8 cellular contexts compared by ENCODE assay signal in genomic region chr18:58221060-58221725, GRCh38.
DNase-seq lines count a peak whose midpoint lies in the region; ATAC-seq, FAIRE-seq and TF ChIP-seq lines count a peak whose summit lies in the region.

No MANE protein-coding gene starts in this region.

- H3K27me3 ChIP-seq in SK-N-SH (ENCODE audit: insufficient read depth) (no peaks in the 10 kb centered on the region), K562 (ENCODE audit: control insufficient read depth in 2 of 2, insufficient read depth in 2 of 2, low read length in 2 of 2) (no peaks in the 10 kb centered on the region), keratinocyte (ENCODE audit: control insufficient read depth, extremely low read depth, insufficient read depth, low read length) (no peaks in the 10 kb centered on the region), uterus (no peaks in the 10 kb centered on the region)

- H3K27ac ChIP-seq in SK-N-SH (ENCODE audit: low read depth in 2 of 2, low read length in 1 of 2) (peak overlapping the region in 1 of 2 experiments; percentile 87; a peak in 2 of 4 replicates), K562 (ENCODE audit: extremely low read depth, low read depth, low read length) (peak overlapping the region; percentile 83), keratinocyte (ENCODE audit: control insufficient read depth, insufficient read depth, low read length) (peak overlapping the region; percentile 97), uterus (peak overlapping the region; percentile 50 to 64)

- TF ChIP-seq CTCF in SK-N-SH (IDR thresholded peaks at IDR 0.05) (no peak), K562 (IDR thresholded peaks at IDR 0.05 in 2 of 3, conservative IDR thresholded peaks at IDR 0.05 in 1 of 3; ENCODE audit: insufficient read depth in 2 of 3, low read depth in 1 of 3, low read length in 3 of 3) (no peak), keratinocyte (optimal IDR thresholded peaks at IDR 0.05 in 1 of 3, IDR thresholded peaks at IDR 0.05 in 1 of 3, conservative IDR thresholded peaks at IDR 0.05 in 1 of 3; ENCODE audit: extremely low read depth in 1 of 3, insufficient read depth in 2 of 3, low read length in 3 of 3) (no peak), uterus (IDR thresholded peaks at IDR 0.05) (no peak)

- H3K79me2 ChIP-seq in SK-N-SH (ENCODE audit: insufficient read depth) (no peaks in the 10 kb centered on the region), K562 (ENCODE audit: control insufficient read depth, insufficient read depth, low read length) (peaks cover 40% of the 10 kb centered on the region), keratinocyte (ENCODE audit: control insufficient read depth, insufficient read depth, low read length) (peaks cover 81% of the 10 kb centered on the region)

- H3K4me1 ChIP-seq in SK-N-SH (ENCODE audit: control insufficient read depth in 1 of 2, insufficient read depth in 2 of 2, low read depth in 1 of 2, low read length in 1 of 2) (peaks cover 14 to 40% of the 10 kb centered on the region in 2 experiments), K562 (replicated peaks in 1 of 2; ENCODE audit: control insufficient read depth in 2 of 2, insufficient read depth in 2 of 2, low read length in 2 of 2) (peaks cover 6 to 27% of the 10 kb centered on the region in 2 experiments; a peak in 4 of 5 replicates), keratinocyte (ENCODE audit: control insufficient read depth, extremely low read depth, insufficient read depth, low read length) (peaks cover 54% of the 10 kb centered on the region), uterus (no peaks in the 10 kb centered on the region)

- peak overlapping the region; percentile 43; the same call in 1 of the 2 replicates for H3K9ac ChIP-seq in SK-N-SH
- peak overlapping the region; percentile 73 to 90; a peak in 3 of 4 replicates for H3K9ac ChIP-seq in K562 (ENCODE audit: insufficient read depth in 1 of 2, low read depth in 2 of 2, low read length in 2 of 2)
- peak overlapping the region; percentile 95 for H3K9ac ChIP-seq in keratinocyte (ENCODE audit: control insufficient read depth, extremely low read depth, insufficient read depth, low read length)

- in situ Hi-C loops in K562 (cut with MboI), result no loop called here

- H3K9me1 ChIP-seq in K562 (ENCODE audit: control insufficient read depth, insufficient read depth, low read length) (no peaks in the 10 kb centered on the region), keratinocyte (ENCODE audit: control insufficient read depth, extremely low read depth, insufficient read depth, low read length) (peaks cover 2% of the 10 kb centered on the region)

- H4K20me1 ChIP-seq in SK-N-SH (ENCODE audit: insufficient read depth) (no peaks in the 10 kb centered on the region), K562 (replicated peaks; ENCODE audit: control insufficient read depth, insufficient read depth, low read length) (no peaks in the 10 kb centered on the region), keratinocyte (ENCODE audit: control insufficient read depth, extremely low read depth, insufficient read depth, low read length) (peaks cover 9% of the 10 kb centered on the region)

- H3K4me3 ChIP-seq in SK-N-SH (ENCODE audit: low read depth in 2 of 2, low read length in 1 of 2), result no peak overlapping the region; a peak in 1 of 4 replicates
- peak overlapping the region; percentile 42 for H3K4me3 ChIP-seq in K562
- peak overlapping the region; percentile 69 to 97 (median 87) for H3K4me3 ChIP-seq in keratinocyte (ENCODE audit: control insufficient read depth in 2 of 3, extremely low read depth in 1 of 3, insufficient read depth in 2 of 3, low read depth in 1 of 3, low read length in 3 of 3)
- H3K4me3 ChIP-seq in uterus, result no peak overlapping the region

- no peak for TF ChIP-seq EP300 in SK-N-SH (IDR thresholded peaks at IDR 0.05; ENCODE audit: borderline replicate concordance in 1 of 2, low read depth in 1 of 2, low read length in 1 of 2)
- no peak for TF ChIP-seq EP300 in K562 (IDR thresholded peaks at IDR 0.05; ENCODE audit: low read length)

- peaks cover 16% of the 10 kb centered on the region for H3F3A ChIP-seq in SK-N-SH (replicated peaks; ENCODE audit: insufficient read depth)

- TF ChIP-seq RAD21 in SK-N-SH (IDR thresholded peaks at IDR 0.05; ENCODE audit: low read length) (no peak), K562 (CRISPR knock-in tag; conservative IDR thresholded peaks at IDR 0.05 in 1 of 2, IDR thresholded peaks at IDR 0.05 in 1 of 2) (no peak)

- ATAC-seq in SK-N-SH treated with all-trans-retinoic acid at 6 μM for 48 hours (no peak; the same call in 2 of the 3 replicates), K562 (peak; percentile 89), GM21737 (IDR thresholded peaks at IDR 0.05; ENCODE audit: unreplicated experiment) (no peak), GM19463 (IDR thresholded peaks at IDR 0.05; ENCODE audit: unreplicated experiment) (no peak)

- no peaks in the 10 kb centered on the region for H3K9me3 ChIP-seq in SK-N-SH
- no peaks in the 10 kb centered on the region for H3K9me3 ChIP-seq in K562 (replicated peaks; ENCODE audit: control insufficient read depth, insufficient read depth, low read depth, low read length)
- H3K9me3 ChIP-seq in keratinocyte (ENCODE audit: control insufficient read depth, low read depth, low read length), result no peaks in the 10 kb centered on the region
- H3K9me3 ChIP-seq in uterus, result no peaks in the 10 kb centered on the region

- WGBS in SK-N-SH (ENCODE audit: low lambda C conversion rate), result 81% methylated on average over 12 of the region's 12 CpGs
- 8% methylated on average over 10 of the region's 12 CpGs for WGBS in K562 (ENCODE audit: insufficient coverage, low coverage, missing lambda C conversion rate)

- POLR2A ChIA-PET in SK-N-SH (lab: Yijun Ruan, JAX), result no interaction called here
- POLR2A ChIA-PET in K562 (lab: Yijun Ruan, JAX), result interaction anchor here (0.6 to 1.2 kb wide), 7 partner anchors 13 to 83 kb away, joined by 3 to 5 read pairs (median 3); no protein-coding TSS in a partner anchor

- CTCF ChIA-PET in SK-N-SH (lab: Yijun Ruan, JAX) (interaction anchor here (0.7 to 1.8 kb wide), 6 partner anchors 7 to 233 kb away, joined by 3 to 5 read pairs (median 4); partner anchors contain the start of gene NEDD4L), K562 (lab: Yijun Ruan, JAX; ENCODE audit: low intra/inter-chr PET ratio) (no interaction called here)

- DNase-seq in SK-N-SH (no peak), K562 (ENCODE audit: extremely low read depth in 1 of 4, low spot score in 3 of 4) (peak; percentile 82 to 88 (median 86)), keratinocyte (ENCODE audit: low read depth, low spot score) (peak; percentile 94), uterus (no peak), NCI-H187 (lab: John Stamatoyannopoulos, UW) (no peak)

- BruUV-seq in K562 (replicated peaks; lab: Mats Ljungman, UMichigan), result no TSS peak

- no peaks in the 10 kb centered on the region for H3K36me3 ChIP-seq in SK-N-SH (replicated peaks in 1 of 2; ENCODE audit: control insufficient read depth in 1 of 2, insufficient read depth in 2 of 2, low read length in 1 of 2)
- no peaks in the 10 kb centered on the region for H3K36me3 ChIP-seq in K562 (ENCODE audit: control insufficient read depth, insufficient read depth, low read length)
- peaks cover 0 to under 1% of the 10 kb centered on the region in 2 experiments for H3K36me3 ChIP-seq in keratinocyte (ENCODE audit: control insufficient read depth in 2 of 2, extremely low read depth in 1 of 2, insufficient read depth in 2 of 2, low read length in 2 of 2)
- H3K36me3 ChIP-seq in uterus, result no peaks in the 10 kb centered on the region

- H3K9me2 ChIP-seq in SK-N-SH, result no peaks in the 10 kb centered on the region

- intact Hi-C loops in K562 (cut with micrococcal nuclease) (no loop called here), uterus (cut with DNase I; ENCODE audit: low total_unique reads) (no loop called here)

- dilution Hi-C loops in keratinocyte (cut with MboI; ENCODE audit: extremely low pct_ligation_motif_present, low sequenced_read_pairs), result no loop called here

- peak; percentile 99 for FAIRE-seq in K562 (lab: Jason Lieb, UNC)
- peak; percentile 86 for FAIRE-seq in keratinocyte (lab: Jason Lieb, UNC)

- peak; percentile 79 for TF ChIP-seq POLR2A in K562 (conservative IDR thresholded peaks at IDR 0.05)
- no peak for TF ChIP-seq POLR2A in uterus (IDR thresholded peaks at IDR 0.05)

- H3K4me2 ChIP-seq in SK-N-SH, result no peak overlapping the region
- peak overlapping the region; percentile 95 for H3K4me2 ChIP-seq in K562 (ENCODE audit: insufficient read depth, low read length)
- H3K4me2 ChIP-seq in keratinocyte (ENCODE audit: control insufficient read depth, extremely low read depth, insufficient read depth, low read depth, low read length), result peak overlapping the region; percentile 95

- H2AFZ ChIP-seq in SK-N-SH (ENCODE audit: low read depth) (no peak overlapping the region; the same call in 1 of the 2 replicates), K562 (ENCODE audit: low read depth, low read length) (peak overlapping the region; percentile 65), keratinocyte (ENCODE audit: control insufficient read depth, low read length) (no peak overlapping the region)

TF ChIP-seq in SK-N-SH treated with all-trans-retinoic acid at 6 μM for 48 hours, 23 proteins besides CTCF, POLR2A, EP300 and RAD21 (continues in another document):
- TF ChIP-seq ZNF70 (CRISPR knock-in tag; IDR thresholded peaks at IDR 0.05) (no peak), GLIS3 (CRISPR knock-in tag; IDR thresholded peaks at IDR 0.05) (no peak)

TF ChIP-seq in K562, 482 proteins besides CTCF, POLR2A, EP300 and RAD21 (continues in another document):
- TF ChIP-seq FOXP1 (CRISPR knock-in tag; IDR thresholded peaks at IDR 0.05) (no peak), ZC3H4 (CRISPR knock-in tag; IDR thresholded peaks at IDR 0.05; ENCODE audit: borderline replicate concordance) (no peak), CTCFL (IDR thresholded peaks at IDR 0.05; ENCODE audit: borderline replicate concordance, insufficient read depth, low read depth, low read length, poor library complexity, severe bottlenecking) (no peak), KLF10 (CRISPR knock-in tag; IDR thresholded peaks at IDR 0.05) (no peak), SLC30A9 (CRISPR knock-in tag; IDR thresholded peaks at IDR 0.05) (no peak)

Comparison
In these comparisons a context has a peak if more than half of its experiments do, and no peak if none do; other contexts are left out.
1. DNase-seq: peak in K562 (4 of 4) and keratinocyte (single experiment); none in SK-N-SH (single experiment), uterus (0 of 2) and NCI-H187 (0 of 2).
2. H3K4me3 ChIP-seq: peak in K562 (single experiment) and keratinocyte (3 of 3); none in SK-N-SH (0 of 2) and uterus (0 of 2).
3. H3K9ac ChIP-seq: peak in every context shown above with its lines; median percentile 95 in keratinocyte; 82 in K562; 43 in SK-N-SH.
4. Of the 27 proteins assayed by ChIP-seq in both K562 and SK-N-SH: peak only in K562: JUND, POLR2AphosphoS5 and TAF1; only in SK-N-SH: none; in both: none; in neither: 22; mixed calls (peak in some experiments, not most) for 2.